Comparison of ENCODE assay signal across 9 cellular contexts in genomic region chr4:108060164-108060563, GRCh38.
DNase-seq lines count a peak whose midpoint lies in the region; ATAC-seq and TF ChIP-seq lines count a peak whose summit lies in the region.
"Had no signal": no experiment of that assay in that cellular context is flagged by ENCODE, and none has a peak within 500 bp of the region (broad histone marks: within the 10 kb centered on the region; RNA-seq: fewer than 3 reads in every experiment).

No MANE protein-coding gene starts in this region.

- peak; percentile 37 for TF ChIP-seq CTCF in kidney epithelial cell (IDR thresholded peaks at IDR 0.05; ENCODE audit: insufficient read depth, low read length, poor library complexity, severe bottlenecking)

- in situ Hi-C loops in KBM-7 (cut with MboI; ENCODE audit: low pct_unique_long_range_greater_than_20kb, low sequenced_read_pairs): no loop called here

- peaks cover 78% of the 10 kb centered on the region for H3K4me1 Mint-ChIP-seq in activated naive CD8-positive, alpha-beta T cell treated with anti-CD3 and anti-CD28 coated beads, Interleukin-2, amount 50 U/mL, for 24 hours

- H3K27me3 Mint-ChIP-seq in activated naive CD8-positive, alpha-beta T cell treated with anti-CD3 and anti-CD28 coated beads, Interleukin-2, amount 50 U/mL, for 24 hours: no peaks in the 10 kb centered on the region

- H3K36me3 ChIP-seq in kidney epithelial cell (ENCODE audit: control insufficient read depth, insufficient read depth, low read length): no peaks in the 10 kb centered on the region
- H3K36me3 ChIP-seq: thoracic aorta had no signal

- H3K27me3 ChIP-seq in kidney epithelial cell (ENCODE audit: control insufficient read depth, insufficient read depth, low read length): no peaks in the 10 kb centered on the region

- DNase-seq in D341Med (ENCODE audit: low spot score) (peak; percentile 61), KBM-7 (peak; percentile 39), kidney epithelial cell (ENCODE audit: low read depth) (no peak), SIG-M5 (lab: John Stamatoyannopoulos, UW) (no peak), activated gamma-delta T cell (lab: John Stamatoyannopoulos, UW) (no peak)
- DNase-seq in activated naive CD8-positive, alpha-beta T cell treated with anti-CD3 and anti-CD28 coated beads, Interleukin-2, amount 50 U/mL, for 24 hours: no peak
- DNase-seq in stimulated activated CD8-positive, alpha-beta memory T cell treated with anti-CD3 and anti-CD28 coated beads, Interleukin-4, amount 100 ng/mL, for 48 hours: no peak

- H3K4me3 Mint-ChIP-seq in activated naive CD8-positive, alpha-beta T cell treated with anti-CD3 and anti-CD28 coated beads, Interleukin-2, amount 50 U/mL, for 24 hours: no peak overlapping the region

- H3K4me3 ChIP-seq in kidney epithelial cell (ENCODE audit: low read depth, low read length): no peak overlapping the region
- H3K4me3 ChIP-seq: thoracic aorta had no signal

- no peak for ATAC-seq in activated naive CD8-positive, alpha-beta T cell treated with anti-CD3 and anti-CD28 coated beads, Interleukin-2, amount 50 U/mL, for 24 hours
- no peak for ATAC-seq in HG03175 (IDR thresholded peaks at IDR 0.05; ENCODE audit: unreplicated experiment)

- peak overlapping the region; percentile 75 for H3K27ac Mint-ChIP-seq in activated naive CD8-positive, alpha-beta T cell treated with anti-CD3 and anti-CD28 coated beads, Interleukin-2, amount 50 U/mL, for 24 hours

- no peaks in the 10 kb centered on the region for H3K9me3 Mint-ChIP-seq in activated naive CD8-positive, alpha-beta T cell treated with anti-CD3 and anti-CD28 coated beads, Interleukin-2, amount 50 U/mL, for 24 hours

- peaks cover 35% of the 10 kb centered on the region for H3K36me3 Mint-ChIP-seq in activated naive CD8-positive, alpha-beta T cell treated with anti-CD3 and anti-CD28 coated beads, Interleukin-2, amount 50 U/mL, for 24 hours (ENCODE audit: low read depth)

Comparison
In these comparisons a context has a peak if more than half of its experiments do, and no peak if none do; other contexts are left out.
1. DNase-seq: peak in D341Med (single experiment) and KBM-7 (single experiment); none in activated naive CD8-positive, alpha-beta T cell treated with anti-CD3 and anti-CD28 coated beads, Interleukin-2, amount 50 U/mL, for 24 hours (single experiment), kidney epithelial cell (single experiment), SIG-M5 (single experiment), activated gamma-delta T cell (single experiment) and stimulated activated CD8-positive, alpha-beta memory T cell treated with anti-CD3 and anti-CD28 coated beads, Interleukin-4, amount 100 ng/mL, for 48 hours (single experiment).